In genomic region chr14:103563844-103564243, GRCh38 we compare ENCODE assay signal across 8 cellular contexts. TPM values are rescaled to one million over a fixed set of nuclear protein-coding genes. Genes with fewer than 3 reads are reported as not detected.
DNase-seq lines count a peak whose midpoint lies in the region; ATAC-seq and TF ChIP-seq lines count a peak whose summit lies in the region.
"Not testable (repeated sequence)": the region's sequence is repeated elsewhere in the genome, so short reads cannot be mapped to it uniquely, and the experiment has no call there.

No MANE protein-coding gene starts in this region.

- not testable (repeated sequence) for H3K9me3 ChIP-seq in HUES48 (ENCODE audit: control insufficient read depth, insufficient read depth, low read length); SU-DHL-6 (ENCODE audit: insufficient read depth, low read length); neural progenitor cell (ENCODE audit: low read depth); stomach

- TF ChIP-seq POLR2A in stomach (IDR thresholded peaks at IDR 0.05) = not testable (repeated sequence)

- not testable (repeated sequence) for H3K27ac ChIP-seq in HUES48 (ENCODE audit: low read depth, low read length); SU-DHL-6 (ENCODE audit: low read depth, low read length); neural progenitor cell
- H3K27ac ChIP-seq in stomach = peak overlapping the region in 2 of 5 donors; percentile 95 to 98

- not testable (repeated sequence) for H3K27ac Mint-ChIP-seq in activated naive CD8-positive, alpha-beta T cell treated with anti-CD3 and anti-CD28 coated beads, Interleukin-2, amount 10 ng/mL, durations not matched to agents 7 days and 5 days
- peak overlapping the region; percentile 95 for H3K27ac Mint-ChIP-seq in endothelial cell (ENCODE audit: unreplicated experiment)
- H3K27ac Mint-ChIP-seq in immature natural killer cell = peak overlapping the region in 3 of 6 donors; percentile 64 to 96 (median 91)
- H3K27ac Mint-ChIP-seq in neural progenitor cell = peak overlapping the region; percentile 86

- not testable (repeated sequence) for DNase-seq in BJ (ENCODE audit: low read depth); activated naive CD8-positive, alpha-beta T cell treated with anti-CD3 and anti-CD28 coated beads, Interleukin-2, amount 10 ng/mL, durations not matched to agents 7 days and 5 days; endothelial cell (ENCODE audit: low spot score); immature natural killer cell; neural progenitor cell (ENCODE audit: low spot score); stomach

- H3F3A ChIP-seq in SU-DHL-6 (ENCODE audit: insufficient read depth) = not testable (repeated sequence)
- H3F3A ChIP-seq in neural progenitor cell (ENCODE audit: low read depth) = peaks cover 23% of the 10 kb centered on the region

- TF ChIP-seq CTCF in BJ (IDR thresholded peaks at IDR 0.05; ENCODE audit: insufficient read depth, low read depth, low read length); SU-DHL-6 (IDR thresholded peaks at IDR 0.05; ENCODE audit: insufficient read depth, low read length, poor library complexity, severe bottlenecking); endothelial cell (IDR thresholded peaks at IDR 0.05; ENCODE audit: unreplicated experiment); neural progenitor cell (IDR thresholded peaks at IDR 0.05); stomach (IDR thresholded peaks at IDR 0.05): not testable (repeated sequence)

- peak overlapping the region; percentile 94 for H3K4me3 Mint-ChIP-seq in activated naive CD8-positive, alpha-beta T cell treated with anti-CD3 and anti-CD28 coated beads, Interleukin-2, amount 10 ng/mL, durations not matched to agents 7 days and 5 days
- peak overlapping the region; percentile 100 for H3K4me3 Mint-ChIP-seq in endothelial cell (ENCODE audit: unreplicated experiment)
- peak overlapping the region; percentile 90 to 95 (median 92) for H3K4me3 Mint-ChIP-seq in immature natural killer cell
- H3K4me3 Mint-ChIP-seq in neural progenitor cell = peak overlapping the region; percentile 92

- intact Hi-C loops in stomach (cut with DNase I; ENCODE audit: low total_unique reads) = not testable (repeated sequence)

- not testable (repeated sequence) for H3K4me1 ChIP-seq in HUES48 (ENCODE audit: control insufficient read depth, insufficient read depth, low read length)
- H3K4me1 ChIP-seq in neural progenitor cell (peaks cover 16% of the 10 kb centered on the region), stomach (peaks cover 33 to 78% (median 61%) of the 10 kb centered on the region in 4 donors)

- POLR2A ChIA-PET in BJ (lab: Charles Lee) = not testable (repeated sequence)
- POLR2A ChIA-PET in activated naive CD8-positive, alpha-beta T cell treated with anti-CD3 and anti-CD28 coated beads, Interleukin-2, amount 10 ng/mL, durations not matched to agents 7 days and 5 days (lab: Charles Lee) = interaction anchor here (0.6 to 1.2 kb wide), 6 partner anchors 10 to 1141 kb away, joined by 3 to 8 read pairs (median 5); partner anchors contain the start of gene ZFYVE21

- H3K9me2 ChIP-seq in SU-DHL-6 (replicated peaks; ENCODE audit: insufficient read depth, low read length) = not testable (repeated sequence)

- H3K4me3 ChIP-seq in BJ (ENCODE audit: low read depth, low read length) (peak overlapping the region; percentile 94), HUES48 (ENCODE audit: low read depth, low read length) (peak overlapping the region; percentile 85), SU-DHL-6 (ENCODE audit: insufficient read depth, low read length, poor library complexity, severe bottlenecking) (peak overlapping the region; percentile 95), neural progenitor cell (peak overlapping the region; percentile 97), stomach (peak overlapping the region; percentile 78 to 100 (median 90))

- H3K79me2 ChIP-seq in SU-DHL-6 (ENCODE audit: insufficient read depth, low read length) = peaks cover 88% of the 10 kb centered on the region
- peaks cover 96% of the 10 kb centered on the region for H3K79me2 ChIP-seq in neural progenitor cell (ENCODE audit: low read depth)

- H3K9me3 Mint-ChIP-seq in activated naive CD8-positive, alpha-beta T cell treated with anti-CD3 and anti-CD28 coated beads, Interleukin-2, amount 10 ng/mL, durations not matched to agents 7 days and 5 days; endothelial cell (ENCODE audit: unreplicated experiment); immature natural killer cell; neural progenitor cell: not testable (repeated sequence)

- H3K36me3 Mint-ChIP-seq in activated naive CD8-positive, alpha-beta T cell treated with anti-CD3 and anti-CD28 coated beads, Interleukin-2, amount 10 ng/mL, durations not matched to agents 7 days and 5 days; immature natural killer cell: not testable (repeated sequence)
- H3K36me3 Mint-ChIP-seq in endothelial cell (ENCODE audit: low read depth, unreplicated experiment) = peaks cover 28% of the 10 kb centered on the region
- peaks cover 13% of the 10 kb centered on the region for H3K36me3 Mint-ChIP-seq in neural progenitor cell

- 32 to 48% (median 44%) methylated on average over 18 of the region's 18 CpGs for WGBS in stomach, 5 donors

- H3K4me2 ChIP-seq in SU-DHL-6 (ENCODE audit: low read depth, low read length, poor library complexity, severe bottlenecking) = peak overlapping the region; percentile 99
- peak overlapping the region; percentile 96 for H3K4me2 ChIP-seq in neural progenitor cell

- H3K9ac ChIP-seq in HUES48 (ENCODE audit: low read depth, low read length) = 0 out of 2 replicates have a peak overlapping the region, but pooled peaks have one; percentile 95
- peak overlapping the region; percentile 98 for H3K9ac ChIP-seq in SU-DHL-6 (ENCODE audit: low read length)
- peak overlapping the region; percentile 64 for H3K9ac ChIP-seq in neural progenitor cell

- TF ChIP-seq EP300 in stomach (IDR thresholded peaks at IDR 0.05) = not testable (repeated sequence)

- H4K20me1 ChIP-seq in SU-DHL-6 (ENCODE audit: low read depth, low read length) (peaks cover 19% of the 10 kb centered on the region; the same call in 1 of the 2 replicates), neural progenitor cell (ENCODE audit: low read depth) (peaks cover 52% of the 10 kb centered on the region)

- not testable (repeated sequence) for H3K27me3 ChIP-seq in BJ (ENCODE audit: control insufficient read depth, insufficient read depth, low read length); HUES48 (ENCODE audit: control insufficient read depth, insufficient read depth, low read length); SU-DHL-6 (ENCODE audit: low read length); neural progenitor cell; stomach

- H3K27me3 Mint-ChIP-seq in activated naive CD8-positive, alpha-beta T cell treated with anti-CD3 and anti-CD28 coated beads, Interleukin-2, amount 10 ng/mL, durations not matched to agents 7 days and 5 days; neural progenitor cell (ENCODE audit: insufficient read depth, low read depth): not testable (repeated sequence)
- H3K27me3 Mint-ChIP-seq in endothelial cell (ENCODE audit: unreplicated experiment) (peaks cover 22% of the 10 kb centered on the region), immature natural killer cell (ENCODE audit: low read depth in 3 of 3) (peaks cover 4 to 10% (median 6%) of the 10 kb centered on the region in 3 donors)

- H3K4me1 Mint-ChIP-seq in activated naive CD8-positive, alpha-beta T cell treated with anti-CD3 and anti-CD28 coated beads, Interleukin-2, amount 10 ng/mL, durations not matched to agents 7 days and 5 days = peaks cover 39% of the 10 kb centered on the region
- peaks cover 47% of the 10 kb centered on the region for H3K4me1 Mint-ChIP-seq in endothelial cell (ENCODE audit: unreplicated experiment)
- H3K4me1 Mint-ChIP-seq in immature natural killer cell = peaks cover 50 to 53% of the 10 kb centered on the region in 2 donors
- peaks cover 43% of the 10 kb centered on the region for H3K4me1 Mint-ChIP-seq in neural progenitor cell

- CTCF ChIA-PET in BJ (lab: Yijun Ruan, JAX) = interaction anchor here (0.6 to 1.3 kb wide), 2 partner anchors 177 to 346 kb away, joined by 3 to 7 read pairs; no protein-coding TSS in a partner anchor

- not testable (repeated sequence) for H3K36me3 ChIP-seq in BJ (ENCODE audit: control insufficient read depth, insufficient read depth, low read length); neural progenitor cell
- H3K36me3 ChIP-seq in HUES48 (ENCODE audit: control insufficient read depth, insufficient read depth, low read length) (peaks cover 19% of the 10 kb centered on the region), SU-DHL-6 (ENCODE audit: low read length) (peaks cover 13% of the 10 kb centered on the region), stomach (peaks cover 8 to 24% (median 19%) of the 10 kb centered on the region in 4 donors)

- H2AFZ ChIP-seq in SU-DHL-6 (ENCODE audit: low read depth, low read length, severe bottlenecking); neural progenitor cell (replicated peaks): not testable (repeated sequence)

- not testable (repeated sequence) for ATAC-seq in activated naive CD8-positive, alpha-beta T cell treated with anti-CD3 and anti-CD28 coated beads, Interleukin-2, amount 10 ng/mL, durations not matched to agents 7 days and 5 days (ENCODE audit: low read depth)

RNA-seq across cellular contexts. Expression of gene COA8, which starts 1.1 kb away (rescaled TPM):
- polyA plus RNA-seq in BJ (2011; rRNA removed) (16.9 and 25.8 TPM in 2 replicates), immature natural killer cell (10 to 100 TPM; 60.6 to 87.5 (median 64.5) TPM), stomach (10 to 100 TPM; 42.8 to 96.5 (median 48.4) TPM)
- 3.0 and 5.2 TPM in 2 replicates for polyA minus RNA-seq in BJ (2011; rRNA and poly(A)+ RNA removed)
- 10 to 100 TPM; 26.7 to 29.5 TPM for total RNA-seq in activated naive CD8-positive, alpha-beta T cell treated with anti-CD3 and anti-CD28 coated beads, Interleukin-2, amount 10 ng/mL, durations not matched to agents 7 days and 5 days
- total RNA-seq in endothelial cell (ENCODE audit: unreplicated experiment) (45.2 TPM), neural progenitor cell (ENCODE audit: low replicate concordance) (38.6 and 72.3 TPM in 2 replicates), stomach (10 to 100 TPM in 3 of 5 donors, 1 to 10 TPM in 2; 6.4 to 21.4 (median 14.9) TPM)

RNA-seq across cellular contexts. Expression of gene BAG5, which starts 1.4 kb away (rescaled TPM):
- polyA plus RNA-seq in BJ (2011; rRNA removed) = 4.9 and 7.9 TPM in 2 replicates
- polyA minus RNA-seq in BJ (2011; rRNA and poly(A)+ RNA removed) = 7.1 and 8.9 TPM in 2 replicates
- 10 to 100 TPM; 31.7 to 32.3 TPM for total RNA-seq in activated naive CD8-positive, alpha-beta T cell treated with anti-CD3 and anti-CD28 coated beads, Interleukin-2, amount 10 ng/mL, durations not matched to agents 7 days and 5 days
- 39.9 TPM for total RNA-seq in endothelial cell (ENCODE audit: unreplicated experiment)
- polyA plus RNA-seq in immature natural killer cell = 10 to 100 TPM; 23.5 to 58.7 (median 36.5) TPM
- total RNA-seq in neural progenitor cell (ENCODE audit: low replicate concordance) = 19.4 and 59.9 TPM in 2 replicates
- total RNA-seq in stomach = 100 to 1,000 TPM in 1 of 5 donors, 10 to 100 TPM in 3, 1 to 10 TPM in 1; 4.3 to 207 (median 24.3) TPM
- 10 to 100 TPM in 2 of 3 donors, 1 to 10 TPM in 1; 7.5 to 11.6 (median 10.8) TPM for polyA plus RNA-seq in stomach

RNA-seq across cellular contexts. Expression of gene TRMT61A, which starts 34.8 kb away (rescaled TPM):
- polyA plus RNA-seq in BJ (2011; rRNA removed) = 6.2 and 11.7 TPM in 2 replicates
- 3.7 and 4.5 TPM in 2 replicates for polyA minus RNA-seq in BJ (2011; rRNA and poly(A)+ RNA removed)
- total RNA-seq in activated naive CD8-positive, alpha-beta T cell treated with anti-CD3 and anti-CD28 coated beads, Interleukin-2, amount 10 ng/mL, durations not matched to agents 7 days and 5 days = 1 to 10 TPM; 7.8 to 9.2 TPM
- 6.1 TPM for total RNA-seq in endothelial cell (ENCODE audit: unreplicated experiment)
- polyA plus RNA-seq in immature natural killer cell = 1 to 10 TPM; 1.4 to 7.7 (median 5.0) TPM
- 1.2 and 5.6 TPM in 2 replicates for total RNA-seq in neural progenitor cell (ENCODE audit: low replicate concordance)
- 10 to 100 TPM in 4 of 5 donors, 1 to 10 TPM in 1; 5.5 to 39.7 (median 18.5) TPM for total RNA-seq in stomach
- 10 to 100 TPM in 2 of 3 donors, 1 to 10 TPM in 1; 9.0 to 16.9 (median 14.8) TPM for polyA plus RNA-seq in stomach

RNA-seq across cellular contexts. Expression of gene CKB, which starts 41.2 kb away (rescaled TPM):
- polyA plus RNA-seq in BJ (2011; rRNA removed) (25.7 and 74.7 TPM in 2 replicates), immature natural killer cell (1 to 10 TPM in 2 of 3 donors, under 1 TPM in 1; 0.34 to 1.6 (median 1.1) TPM), stomach (1,000 to 10,000 TPM in 1 of 3 donors, 100 to 1,000 TPM in 2; 778 to 1,091 (median 976) TPM)
- 10.9 and 11.0 TPM in 2 replicates for polyA minus RNA-seq in BJ (2011; rRNA and poly(A)+ RNA removed)
- total RNA-seq in activated naive CD8-positive, alpha-beta T cell treated with anti-CD3 and anti-CD28 coated beads, Interleukin-2, amount 10 ng/mL, durations not matched to agents 7 days and 5 days = 1 to 10 TPM; 4.3 to 4.4 TPM
- total RNA-seq in endothelial cell (ENCODE audit: unreplicated experiment) (23.1 TPM), neural progenitor cell (ENCODE audit: low replicate concordance) (54.2 and 173 TPM in 2 replicates), stomach (1,000 to 10,000 TPM in 1 of 5 donors, 100 to 1,000 TPM in 4; 216 to 1,146 (median 643) TPM)
